18 cellular contexts compared by ENCODE assay signal in genomic region chr11:70778828-70779365, GRCh38.
"Had no signal": no experiment of that assay in that cellular context is flagged by ENCODE, and none has a peak within 500 bp of the region (broad histone marks: within the 10 kb centered on the region; RNA-seq: fewer than 3 reads in every experiment).

No MANE protein-coding gene starts in this region.

- H3K27ac ChIP-seq: cardiac muscle cell, left ventricle myocardium inferior, spleen, upper lobe of left lung, VCaP had no signal

- H3K9me3 ChIP-seq: mucosa of descending colon, upper lobe of left lung had no signal

- H3K4me3 ChIP-seq: cardiac muscle cell, left ventricle myocardium inferior, mucosa of descending colon, spleen, upper lobe of left lung had no signal

- H3K27me3 ChIP-seq: cardiac muscle cell, spleen, upper lobe of left lung had no signal

- FAIRE-seq: colon, endometrium, kidney had no signal

- H3K36me3 ChIP-seq: cardiac muscle cell, left ventricle myocardium inferior, spleen, upper lobe of left lung had no signal

- DNase-seq: activated CD4-positive, alpha-beta memory T cell treated with anti-CD3 and anti-CD28 coated beads for 36 hours; activated effector memory CD4-positive, alpha-beta T cell treated with Interleukin-2 at 50 U/mL for 16 hours; activated naive CD4-positive, alpha-beta T cell treated with anti-CD3 and anti-CD28 coated beads, Interleukin-2, amount 50 U/mL, for 16 hours; activated T-cell treated with anti-CD3 and anti-CD28 coated beads, Interleukin-2, amount 50 U/mL, for 4 hours; hippocampal formation; kidney; left ventricle myocardium inferior; mucosa of descending colon; naive thymus-derived CD4-positive, alpha-beta T cell; occipital lobe; spleen; stimulated activated naive CD8-positive, alpha-beta T cell treated with anti-CD3 and anti-CD28 coated beads, Interleukin-15, amount 100 ng/mL, for 72 hours; upper lobe of left lung had no signal

- H3K4me1 ChIP-seq: left ventricle myocardium inferior, spleen, upper lobe of left lung had no signal

- ATAC-seq: activated T-cell treated with anti-CD3 and anti-CD28 coated beads, Interleukin-2, amount 50 U/mL, for 4 hours; mucosa of descending colon; naive thymus-derived CD4-positive, alpha-beta T cell; sciatic nerve had no signal
